In genomic region chr12:49537231-49537708, GRCh38 we compare ENCODE assay signal across 8 cellular contexts. TPM values are rescaled to one million over a fixed set of nuclear protein-coding genes. Genes with fewer than 3 reads are reported as not detected.
DNase-seq lines count a peak whose midpoint lies in the region; ATAC-seq and TF ChIP-seq lines count a peak whose summit lies in the region.

No MANE protein-coding gene starts in this region.

- no peaks in the 10 kb centered on the region for H4K20me1 ChIP-seq in Loucy (ENCODE audit: insufficient read depth, low read length, poor library complexity, severe bottlenecking)

- H2AFZ ChIP-seq in Loucy (ENCODE audit: low read length) (no peak overlapping the region), neuronal stem cell (ENCODE audit: low read length) (peak overlapping the region; percentile 88)

- no peak overlapping the region for H3K14ac ChIP-seq in neuronal stem cell (ENCODE audit: low read length)

- H3K27me3 ChIP-seq in Caco-2 (replicated peaks; ENCODE audit: control insufficient read depth, insufficient read depth, low read length) (peaks cover 4% of the 10 kb centered on the region; the same call in 1 of the 2 replicates), Loucy (ENCODE audit: insufficient read depth, low read length, poor library complexity, severe bottlenecking) (peaks cover 9% of the 10 kb centered on the region), neuronal stem cell (ENCODE audit: control insufficient read depth in 3 of 3, insufficient read depth in 3 of 3, low read depth in 1 of 3, low read length in 3 of 3) (peaks cover 28 to 69% (median 68%) of the 10 kb centered on the region in 3 experiments)

- no peak overlapping the region for H4K91ac ChIP-seq in neuronal stem cell (ENCODE audit: low read depth, low read length, poor library complexity)

- no peak overlapping the region for H3K27ac ChIP-seq in neuronal stem cell (replicated peaks; ENCODE audit: low read length)

- no peaks in the 10 kb centered on the region for H3K9me2 ChIP-seq in Loucy (replicated peaks; ENCODE audit: low read depth, low read length)

- peaks cover 10% of the 10 kb centered on the region for H3K4me1 ChIP-seq in Caco-2
- peaks cover 5% of the 10 kb centered on the region for H3K4me1 ChIP-seq in Loucy (ENCODE audit: insufficient read depth, low read length, poor library complexity, severe bottlenecking)
- peaks cover 13 to 14% of the 10 kb centered on the region in 2 donors for H3K4me1 ChIP-seq in neuronal stem cell (ENCODE audit: control insufficient read depth in 2 of 2, insufficient read depth in 1 of 2, low read depth in 1 of 2, low read length in 2 of 2)

- H3K36me3 ChIP-seq in Caco-2 (ENCODE audit: control insufficient read depth, insufficient read depth, low read length) (no peaks in the 10 kb centered on the region), Loucy (ENCODE audit: insufficient read depth, low read length) (no peaks in the 10 kb centered on the region), neuronal stem cell (replicated peaks in 1 of 2; ENCODE audit: control insufficient read depth in 2 of 2, insufficient read depth in 2 of 2, low read length in 2 of 2) (no peaks in the 10 kb centered on the region)

- no peak overlapping the region for H3K4ac ChIP-seq in neuronal stem cell (ENCODE audit: low read length)

- no TSS peak for BruUV-seq in Caco-2 (replicated peaks; lab: Mats Ljungman, UMichigan)

- no peak overlapping the region for H4K8ac ChIP-seq in neuronal stem cell (ENCODE audit: low read depth, low read length)

- H3K27me3 Mint-ChIP-seq in Caco-2 (ENCODE audit: insufficient read depth, unreplicated experiment), result peaks cover 10% of the 10 kb centered on the region
- H3K27me3 Mint-ChIP-seq in effector memory CD8-positive, alpha-beta T cell, result peaks cover 0 to 9% of the 10 kb centered on the region in 2 donors

- DNase-seq in Caco-2 (no peak), neuronal stem cell (ENCODE audit: low spot score) (no peak), dedifferentiated amniotic fluid mesenchymal stem cell (ENCODE audit: extremely low spot score) (no peak), DMS114 treated with DMSO at 0.1 percent for 48 hours (lab: John Stamatoyannopoulos, UW; ENCODE audit: unreplicated experiment) (no peak), NAMALWA (ENCODE audit: low spot score) (no peak), germinal center (ENCODE audit: low spot score) (no peak)
- DNase-seq in effector memory CD8-positive, alpha-beta T cell, result no peak

- no peaks in the 10 kb centered on the region for H3K36me3 Mint-ChIP-seq in Caco-2 (ENCODE audit: insufficient read depth, unreplicated experiment)
- no peaks in the 10 kb centered on the region for H3K36me3 Mint-ChIP-seq in effector memory CD8-positive, alpha-beta T cell (ENCODE audit: insufficient read depth)

- H3K4me3 ChIP-seq in Caco-2 (ENCODE audit: low read depth, low read length), result peak overlapping the region; percentile 56
- H3K4me3 ChIP-seq in Loucy (ENCODE audit: low read length, poor library complexity, severe bottlenecking), result no peak overlapping the region
- H3K4me3 ChIP-seq in neuronal stem cell (ENCODE audit: low read length in 2 of 2), result peak overlapping the region; percentile 38 to 58

- H3K4me3 Mint-ChIP-seq in Caco-2 (ENCODE audit: unreplicated experiment), result peak overlapping the region; percentile 77
- peak overlapping the region; percentile 82 to 83 for H3K4me3 Mint-ChIP-seq in effector memory CD8-positive, alpha-beta T cell

- no peaks in the 10 kb centered on the region for H3K79me1 ChIP-seq in neuronal stem cell (ENCODE audit: low read depth, low read length)

- peak overlapping the region; percentile 61 for H2BK15ac ChIP-seq in neuronal stem cell (ENCODE audit: low read length)

- H3K18ac ChIP-seq in neuronal stem cell (ENCODE audit: low read length), result peak overlapping the region; percentile 79

- H3K4me2 ChIP-seq in Loucy (ENCODE audit: low read depth, low read length, poor library complexity, severe bottlenecking), result peak overlapping the region; percentile 76
- H3K4me2 ChIP-seq in neuronal stem cell (ENCODE audit: insufficient read depth, low read length, poor library complexity, severe bottlenecking), result peak overlapping the region; percentile 85

- no peaks in the 10 kb centered on the region for H3F3A ChIP-seq in Loucy (ENCODE audit: low read depth)

- H2AK5ac ChIP-seq in neuronal stem cell (ENCODE audit: low read depth, low read length), result no peak overlapping the region

- H3K9ac ChIP-seq in Loucy (ENCODE audit: low read depth, low read length, poor library complexity, severe bottlenecking) (no peak overlapping the region), neuronal stem cell (ENCODE audit: low read depth, low read length, poor library complexity) (peak overlapping the region; percentile 14)

- H3K4me1 Mint-ChIP-seq in Caco-2 (ENCODE audit: low read depth, unreplicated experiment), result no peaks in the 10 kb centered on the region
- peaks cover 12 to 18% of the 10 kb centered on the region in 2 donors for H3K4me1 Mint-ChIP-seq in effector memory CD8-positive, alpha-beta T cell (ENCODE audit: low read depth in 2 of 2)

- intact Hi-C loops in Caco-2 (cut with micrococcal nuclease; ENCODE audit: unreplicated experiment), result no loop called here

- H3K9me3 ChIP-seq in Caco-2 (no peaks in the 10 kb centered on the region), Loucy (ENCODE audit: insufficient read depth, low read depth, low read length) (no peaks in the 10 kb centered on the region), neuronal stem cell (replicated peaks in 1 of 2; ENCODE audit: control insufficient read depth in 2 of 2, insufficient read depth in 1 of 2, low read depth in 1 of 2, low read length in 2 of 2) (peaks cover 0 to 2% of the 10 kb centered on the region in 2 donors)

- POLR2A ChIA-PET in Caco-2 (lab: Charles Lee), result interaction anchor here (0.5 to 1.1 kb wide), 6 partner anchors 46 to 418 kb away, joined by 3 to 12 read pairs (median 6); no protein-coding TSS in a partner anchor

- H2BK120ac ChIP-seq in neuronal stem cell (ENCODE audit: low read depth, low read length), result no peak overlapping the region

- H3K27ac Mint-ChIP-seq in Caco-2 (ENCODE audit: unreplicated experiment), result no peak overlapping the region
- no peak overlapping the region for H3K27ac Mint-ChIP-seq in effector memory CD8-positive, alpha-beta T cell

- WGBS in neuronal stem cell (ENCODE audit: extremely low coverage in 2 of 2, insufficient read length in 2 of 2, insufficient replicate concordance in 1 of 2), 2 donors, result no CpG with 5 or more reads among the region's 10 CpGs

- no peaks in the 10 kb centered on the region for H3K79me2 ChIP-seq in Loucy (ENCODE audit: insufficient read depth, low read length)

- no peak for TF ChIP-seq CTCF in Caco-2 (IDR thresholded peaks at IDR 0.05; ENCODE audit: insufficient read depth in 1 of 2, low read depth in 1 of 2, low read length in 1 of 2, severe bottlenecking in 1 of 2, unreplicated experiment in 1 of 2)
- no peak for TF ChIP-seq CTCF in Loucy (conservative IDR thresholded peaks at IDR 0.05; ENCODE audit: low read length)

- CTCF ChIA-PET in Caco-2 (lab: Charles Lee), result interaction anchor here (0.6 to 2.3 kb wide), 8 partner anchors 16 to 1862 kb away, joined by 3 to 10 read pairs (median 4); partner anchors contain the start of gene SPATS2

- no peak for ATAC-seq in effector memory CD8-positive, alpha-beta T cell (replicated peaks)

- H3K9me3 Mint-ChIP-seq in Caco-2 (ENCODE audit: unreplicated experiment), result no peaks in the 10 kb centered on the region
- no peaks in the 10 kb centered on the region for H3K9me3 Mint-ChIP-seq in effector memory CD8-positive, alpha-beta T cell

- no peak overlapping the region for H2BK5ac ChIP-seq in neuronal stem cell (ENCODE audit: low read length)

- no peak overlapping the region for H2BK12ac ChIP-seq in neuronal stem cell (ENCODE audit: low read length)

- no peak overlapping the region for H3K23ac ChIP-seq in neuronal stem cell (ENCODE audit: low read depth, low read length, poor library complexity)

RNA-seq across cellular contexts. Expression of gene KCNH3, which starts 1.6 kb away (rescaled TPM):
- total RNA-seq in Caco-2 (2022), result 0.16 and 0.27 TPM in 2 replicates
- polyA plus RNA-seq in neuronal stem cell (2013, experiment 1 of 2), result 0.36 TPM
- 0.40 TPM for polyA plus RNA-seq in neuronal stem cell (2013, experiment 2 of 2)

RNA-seq across cellular contexts. Expression of gene MCRS1, which starts 30.7 kb away (rescaled TPM):
- 115 and 122 TPM in 2 replicates for total RNA-seq in Caco-2 (2022)
- 68.8 TPM for polyA plus RNA-seq in neuronal stem cell (2013, experiment 1 of 2)
- 67.4 TPM for polyA plus RNA-seq in neuronal stem cell (2013, experiment 2 of 2)
